In the genomic region with DNA sequence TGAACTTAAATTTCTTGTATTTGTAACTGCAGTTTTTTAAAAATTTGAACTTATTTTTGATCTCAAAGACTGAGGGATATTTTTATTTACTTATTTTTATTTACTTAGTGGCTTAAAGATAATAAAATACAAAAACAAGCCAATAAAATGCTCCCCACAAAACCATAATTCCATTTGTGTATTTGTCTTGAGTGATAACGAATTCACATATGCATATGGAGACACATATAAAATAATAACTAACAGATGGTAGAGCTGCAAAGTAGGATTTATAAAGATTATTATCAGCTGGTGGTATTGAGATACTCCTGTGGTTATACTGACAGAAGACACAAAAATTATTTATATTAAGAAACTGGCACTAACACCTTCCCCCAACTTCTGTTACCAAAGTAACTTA, we compare ENCODE assay signal across 18 cellular contexts.
DNase-seq lines count a peak whose midpoint lies in the region; ATAC-seq, FAIRE-seq and TF ChIP-seq lines count a peak whose summit lies in the region.
"Had no signal": no experiment of that assay in that cellular context is flagged by ENCODE, and none has a peak within 500 bp of the region (broad histone marks: within the 10 kb centered on the region; RNA-seq: fewer than 3 reads in every experiment).

No MANE protein-coding gene starts in this region.

- CTCF ChIA-PET in SK-N-SH (lab: Yijun Ruan, JAX): interaction anchor here (1.2 to 1.4 kb wide), 2 partner anchors 20 to 63 kb away, joined by 3 read pairs; no protein-coding TSS in a partner anchor

- POLR2A ChIA-PET in SK-N-SH (lab: Yijun Ruan, JAX): no interaction called here

- DNase-seq in SK-N-SH: no peak
- DNase-seq in H54 (ENCODE audit: insufficient read length, low spot score): no peak
- no peak for DNase-seq in SK-N-MC (ENCODE audit: low read depth, low spot score)
- no peak for DNase-seq in activated gamma-delta T cell treated with Interleukin-2 at 50 U/mL for 16 hours
- DNase-seq in DMS79 (lab: John Stamatoyannopoulos, UW): no peak
- DNase-seq: ACHN; Caco-2; CD4-positive, alpha-beta memory T cell; NCI-H1417; NCI-H187 treated with DMSO at 0.1 percent for 48 hours; NCI-H2107; NCI-H510A treated with DMSO at 0.1 percent for 48 hours; NCI-H774; OCI-M1; Right ventricle myocardium superior had no signal

- no peaks in the 10 kb centered on the region for H3K36me3 ChIP-seq in SK-N-SH (replicated peaks in 1 of 2; ENCODE audit: control insufficient read depth in 1 of 2, insufficient read depth in 2 of 2, low read length in 1 of 2)
- no peaks in the 10 kb centered on the region for H3K36me3 ChIP-seq in SK-N-MC (ENCODE audit: insufficient read depth, low read length)
- H3K36me3 ChIP-seq: BLaER1 had no signal

- no peaks in the 10 kb centered on the region for H3K27me3 ChIP-seq in SK-N-SH (ENCODE audit: insufficient read depth)
- H3K27me3 ChIP-seq: BLaER1 had no signal

- no peaks in the 10 kb centered on the region for H4K20me1 ChIP-seq in SK-N-SH (ENCODE audit: insufficient read depth)
- H4K20me1 ChIP-seq: BLaER1 had no signal

- no peak overlapping the region for H2AFZ ChIP-seq in SK-N-SH (ENCODE audit: low read depth)

- TF ChIP-seq RAD21 in SK-N-SH (IDR thresholded peaks at IDR 0.05; ENCODE audit: low read length): no peak

- WGBS in SK-N-SH (ENCODE audit: low lambda C conversion rate): 95% methylated on average over 1 of the region's 1 CpG

- no peaks in the 10 kb centered on the region for H3K9me3 ChIP-seq in SK-N-SH
- no peaks in the 10 kb centered on the region for H3K9me3 ChIP-seq in SK-N-MC (ENCODE audit: low read depth, low read length)
- H3K9me3 ChIP-seq: Caco-2 had no signal

- H3K27ac ChIP-seq in SK-N-SH (ENCODE audit: low read depth in 2 of 2, low read length in 1 of 2): no peak overlapping the region; a peak in 1 of 4 replicates
- peak overlapping the region; percentile 15; the same call in 1 of the 2 replicates for H3K27ac ChIP-seq in SK-N-MC
- H3K27ac ChIP-seq: BLaER1 had no signal

- H3K4me3 ChIP-seq in SK-N-SH (ENCODE audit: low read depth in 2 of 2, low read length in 1 of 2): no peak overlapping the region
- H3K4me3 ChIP-seq in SK-N-MC: peak overlapping the region; percentile 10; the same call in 1 of the 2 replicates
- H3K4me3 ChIP-seq: BLaER1 had no signal

- H3F3A ChIP-seq in SK-N-SH (replicated peaks; ENCODE audit: insufficient read depth): peaks cover 3% of the 10 kb centered on the region

- H3K79me2 ChIP-seq in SK-N-SH (ENCODE audit: insufficient read depth): no peaks in the 10 kb centered on the region; the same call in 1 of the 2 replicates

- no peak overlapping the region for H3K4me2 ChIP-seq in SK-N-SH
- H3K4me2 ChIP-seq: BLaER1 had no signal

- peaks cover 0 to 16% of the 10 kb centered on the region in 2 experiments; a peak in 2 of 4 replicates for H3K4me1 ChIP-seq in SK-N-SH (ENCODE audit: control insufficient read depth in 1 of 2, insufficient read depth in 2 of 2, low read depth in 1 of 2, low read length in 1 of 2)

- no peak for ATAC-seq in SK-N-SH treated with all-trans-retinoic acid at 6 μM for 48 hours
- ATAC-seq in HG02678 (IDR thresholded peaks at IDR 0.05; ENCODE audit: unreplicated experiment): no peak

- H3K9ac ChIP-seq in SK-N-SH: no peak overlapping the region
- no peak overlapping the region for H3K9ac ChIP-seq in SK-N-MC (ENCODE audit: insufficient read length)
- H3K9ac ChIP-seq: BLaER1 had no signal

- no peaks in the 10 kb centered on the region for H3K9me2 ChIP-seq in SK-N-SH

- no peak for TF ChIP-seq EP300 in SK-N-SH (IDR thresholded peaks at IDR 0.05; ENCODE audit: borderline replicate concordance in 1 of 2, low read depth in 1 of 2, low read length in 1 of 2)

- TF ChIP-seq POLR2A in H54 (IDR thresholded peaks at IDR 0.05; ENCODE audit: low read depth, low read length): no peak

- no peak for TF ChIP-seq CTCF in SK-N-SH (IDR thresholded peaks at IDR 0.05)

- FAIRE-seq in H54 (lab: Jason Lieb, UNC): peak; percentile 11

TF ChIP-seq in SK-N-SH treated with all-trans-retinoic acid at 6 μM for 48 hours, 23 proteins besides CTCF, POLR2A, EP300 and RAD21:
- TF ChIP-seq GLIS3 (CRISPR knock-in tag; IDR thresholded peaks at IDR 0.05) (no peak), ZFP30 (CRISPR knock-in tag; IDR thresholded peaks at IDR 0.05) (no peak), SNAI2 (CRISPR knock-in tag; IDR thresholded peaks at IDR 0.05) (no peak), TCF4 (CRISPR knock-in tag; IDR thresholded peaks at IDR 0.05; ENCODE audit: borderline replicate concordance) (peak; percentile 79; the same call in 1 of the 2 replicates), ZNF565 (CRISPR knock-in tag; conservative IDR thresholded peaks at IDR 0.05; ENCODE audit: low read depth) (no peak), TOX (CRISPR knock-in tag; IDR thresholded peaks at IDR 0.05; ENCODE audit: borderline replicate concordance) (no peak), ZFP3 (CRISPR knock-in tag; IDR thresholded peaks at IDR 0.05) (no peak)
- TF ChIP-seq, protein P1, sequence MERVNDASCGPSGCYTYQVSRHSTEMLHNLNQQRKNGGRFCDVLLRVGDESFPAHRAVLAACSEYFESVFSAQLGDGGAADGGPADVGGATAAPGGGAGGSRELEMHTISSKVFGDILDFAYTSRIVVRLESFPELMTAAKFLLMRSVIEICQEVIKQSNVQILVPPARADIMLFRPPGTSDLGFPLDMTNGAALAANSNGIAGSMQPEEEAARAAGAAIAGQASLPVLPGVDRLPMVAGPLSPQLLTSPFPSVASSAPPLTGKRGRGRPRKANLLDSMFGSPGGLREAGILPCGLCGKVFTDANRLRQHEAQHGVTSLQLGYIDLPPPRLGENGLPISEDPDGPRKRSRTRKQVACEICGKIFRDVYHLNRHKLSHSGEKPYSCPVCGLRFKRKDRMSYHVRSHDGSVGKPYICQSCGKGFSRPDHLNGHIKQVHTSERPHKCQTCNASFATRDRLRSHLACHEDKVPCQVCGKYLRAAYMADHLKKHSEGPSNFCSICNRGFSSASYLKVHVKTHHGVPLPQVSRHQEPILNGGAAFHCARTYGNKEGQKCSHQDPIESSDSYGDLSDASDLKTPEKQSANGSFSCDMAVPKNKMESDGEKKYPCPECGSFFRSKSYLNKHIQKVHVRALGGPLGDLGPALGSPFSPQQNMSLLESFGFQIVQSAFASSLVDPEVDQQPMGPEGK (CRISPR knock-in tag; IDR thresholded peaks at IDR 0.05; ENCODE audit: borderline replicate concordance): no peak

TF ChIP-seq in SK-N-SH, 30 proteins besides CTCF, POLR2A, EP300 and RAD21 (continues in another document):
- TF ChIP-seq GABPA (IDR thresholded peaks at IDR 0.05; ENCODE audit: low read depth) (no peak), MXI1 (IDR thresholded peaks at IDR 0.05; ENCODE audit: low read depth, low read length) (no peak), TEAD4 (IDR thresholded peaks at IDR 0.05; ENCODE audit: borderline replicate concordance, insufficient read depth) (no peak), CHD2 (IDR thresholded peaks at IDR 0.05; ENCODE audit: low read length, partially characterized antibody) (no peak), RCOR1 (IDR thresholded peaks at IDR 0.05; ENCODE audit: low read length) (no peak), FOXJ3 (CRISPR knock-in tag; IDR thresholded peaks at IDR 0.05) (no peak)
- TF ChIP-seq, protein P2, sequence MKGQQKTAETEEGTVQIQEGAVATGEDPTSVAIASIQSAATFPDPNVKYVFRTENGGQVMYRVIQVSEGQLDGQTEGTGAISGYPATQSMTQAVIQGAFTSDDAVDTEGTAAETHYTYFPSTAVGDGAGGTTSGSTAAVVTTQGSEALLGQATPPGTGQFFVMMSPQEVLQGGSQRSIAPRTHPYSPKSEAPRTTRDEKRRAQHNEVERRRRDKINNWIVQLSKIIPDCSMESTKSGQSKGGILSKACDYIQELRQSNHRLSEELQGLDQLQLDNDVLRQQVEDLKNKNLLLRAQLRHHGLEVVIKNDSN (IDR thresholded peaks at IDR 0.05; ENCODE audit: borderline replicate concordance, low read depth): no peak
- TF ChIP-seq, protein P3, sequence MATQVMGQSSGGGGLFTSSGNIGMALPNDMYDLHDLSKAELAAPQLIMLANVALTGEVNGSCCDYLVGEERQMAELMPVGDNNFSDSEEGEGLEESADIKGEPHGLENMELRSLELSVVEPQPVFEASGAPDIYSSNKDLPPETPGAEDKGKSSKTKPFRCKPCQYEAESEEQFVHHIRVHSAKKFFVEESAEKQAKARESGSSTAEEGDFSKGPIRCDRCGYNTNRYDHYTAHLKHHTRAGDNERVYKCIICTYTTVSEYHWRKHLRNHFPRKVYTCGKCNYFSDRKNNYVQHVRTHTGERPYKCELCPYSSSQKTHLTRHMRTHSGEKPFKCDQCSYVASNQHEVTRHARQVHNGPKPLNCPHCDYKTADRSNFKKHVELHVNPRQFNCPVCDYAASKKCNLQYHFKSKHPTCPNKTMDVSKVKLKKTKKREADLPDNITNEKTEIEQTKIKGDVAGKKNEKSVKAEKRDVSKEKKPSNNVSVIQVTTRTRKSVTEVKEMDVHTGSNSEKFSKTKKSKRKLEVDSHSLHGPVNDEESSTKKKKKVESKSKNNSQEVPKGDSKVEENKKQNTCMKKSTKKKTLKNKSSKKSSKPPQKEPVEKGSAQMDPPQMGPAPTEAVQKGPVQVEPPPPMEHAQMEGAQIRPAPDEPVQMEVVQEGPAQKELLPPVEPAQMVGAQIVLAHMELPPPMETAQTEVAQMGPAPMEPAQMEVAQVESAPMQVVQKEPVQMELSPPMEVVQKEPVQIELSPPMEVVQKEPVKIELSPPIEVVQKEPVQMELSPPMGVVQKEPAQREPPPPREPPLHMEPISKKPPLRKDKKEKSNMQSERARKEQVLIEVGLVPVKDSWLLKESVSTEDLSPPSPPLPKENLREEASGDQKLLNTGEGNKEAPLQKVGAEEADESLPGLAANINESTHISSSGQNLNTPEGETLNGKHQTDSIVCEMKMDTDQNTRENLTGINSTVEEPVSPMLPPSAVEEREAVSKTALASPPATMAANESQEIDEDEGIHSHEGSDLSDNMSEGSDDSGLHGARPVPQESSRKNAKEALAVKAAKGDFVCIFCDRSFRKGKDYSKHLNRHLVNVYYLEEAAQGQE (IDR thresholded peaks at IDR 0.05; ENCODE audit: low read depth, low read length): no peak
- TF ChIP-seq, protein P4, sequence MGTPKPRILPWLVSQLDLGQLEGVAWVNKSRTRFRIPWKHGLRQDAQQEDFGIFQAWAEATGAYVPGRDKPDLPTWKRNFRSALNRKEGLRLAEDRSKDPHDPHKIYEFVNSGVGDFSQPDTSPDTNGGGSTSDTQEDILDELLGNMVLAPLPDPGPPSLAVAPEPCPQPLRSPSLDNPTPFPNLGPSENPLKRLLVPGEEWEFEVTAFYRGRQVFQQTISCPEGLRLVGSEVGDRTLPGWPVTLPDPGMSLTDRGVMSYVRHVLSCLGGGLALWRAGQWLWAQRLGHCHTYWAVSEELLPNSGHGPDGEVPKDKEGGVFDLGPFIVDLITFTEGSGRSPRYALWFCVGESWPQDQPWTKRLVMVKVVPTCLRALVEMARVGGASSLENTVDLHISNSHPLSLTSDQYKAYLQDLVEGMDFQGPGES (IDR thresholded peaks at IDR 0.05; ENCODE audit: low read depth, low read length): no peak
